Comparison of ENCODE assay signal across 15 cellular contexts in genomic region chr2:768484-768883, GRCh38.
"Had no signal": no experiment of that assay in that cellular context is flagged by ENCODE, and none has a peak within 500 bp of the region (broad histone marks: within the 10 kb centered on the region; RNA-seq: fewer than 3 reads in every experiment).

No MANE protein-coding gene starts in this region.

- DNase-seq: activated CD4-positive, alpha-beta memory T cell treated with anti-CD3 and anti-CD28 coated beads for 36 hours; activated CD8-positive, alpha-beta memory T cell treated with anti-CD3 and anti-CD28 coated beads, Interleukin-2, amount 10 ng/mL, durations not matched to agents 7 days and 5 days; activated naive CD4-positive, alpha-beta T cell treated with anti-CD3 and anti-CD28 coated beads for 36 hours; activated T-cell treated with anti-CD3 and anti-CD28 coated beads, Interleukin-2, amount 50 U/mL, for 24 hours; anterior cingulate cortex; brain microvascular endothelial cell; central memory CD4-positive, alpha-beta T cell; endodermal cell; kidney; posterior cingulate gyrus; sigmoid colon; stimulated activated CD4-positive, alpha-beta T cell treated with anti-CD3 and anti-CD28 coated beads, Interleukin-4, amount 100 ng/mL, for 24 hours; testis had no signal

- ATAC-seq: activated CD8-positive, alpha-beta memory T cell treated with anti-CD3 and anti-CD28 coated beads, Interleukin-2, amount 10 ng/mL, durations not matched to agents 7 days and 5 days; left lobe of liver; stimulated activated effector memory CD8-positive, alpha-beta T cell treated with anti-CD3 and anti-CD28 coated beads, Interleukin-12 subunit alpha, Interleukin-12 subunit beta, amount 100 ng/mL, for 72 hours had no signal
